8 cellular contexts compared by ENCODE assay signal in genomic region chr1:27153927-27154358, GRCh38. TPM values are rescaled to one million over a fixed set of nuclear protein-coding genes. Genes with fewer than 3 reads are reported as not detected.
DNase-seq lines count a peak whose midpoint lies in the region; ATAC-seq and TF ChIP-seq lines count a peak whose summit lies in the region.

No MANE protein-coding gene starts in this region.

- H3K9ac ChIP-seq in PC-3 (ENCODE audit: low read length) = peak overlapping the region; percentile 85

- H3K36me3 Mint-ChIP-seq in CD8-positive, alpha-beta memory T cell = peaks cover 0 to 7% (median 4%) of the 10 kb centered on the region in 3 donors

- peak overlapping the region; percentile 77 to 98 (median 90) for H3K27ac Mint-ChIP-seq in CD8-positive, alpha-beta memory T cell

- H3F3A ChIP-seq in PC-3 (ENCODE audit: low read length, unreplicated experiment) = no peaks in the 10 kb centered on the region

- TF ChIP-seq EP300 in ovary (IDR thresholded peaks at IDR 0.05) = no peak

- H3K27me3 ChIP-seq in CD8-positive, alpha-beta memory T cell (ENCODE audit: insufficient read depth, low read length, poor library complexity, severe bottlenecking) = no peaks in the 10 kb centered on the region
- no peaks in the 10 kb centered on the region for H3K27me3 ChIP-seq in PC-3 (ENCODE audit: low read length)
- H3K27me3 ChIP-seq in ovary = no peaks in the 10 kb centered on the region

- POLR2A ChIA-PET in CD8-positive, alpha-beta memory T cell (lab: Charles Lee) = interaction anchor here (0.9 to 4.3 kb wide), 5 partner anchors 10 to 80 kb away, joined by 3 to 62 read pairs (median 9); partner anchors contain the start of gene WDTC1
- POLR2A ChIA-PET in PC-3 (lab: Charles Lee; ENCODE audit: unreplicated experiment) = interaction anchor here (1.9 kb wide), 1 partner anchor 42 kb away, joined by 10 read pairs; no protein-coding TSS in a partner anchor

- H2AFZ ChIP-seq in PC-3 (ENCODE audit: low read length) = no peak overlapping the region

- H3K4me1 ChIP-seq in CD8-positive, alpha-beta memory T cell (ENCODE audit: insufficient read depth, low read length) = peaks cover 35% of the 10 kb centered on the region
- H3K4me1 ChIP-seq in PC-3 (ENCODE audit: insufficient read depth, low read length) (peaks cover 43% of the 10 kb centered on the region), ovary (ENCODE audit: insufficient read depth) (peaks cover 16% of the 10 kb centered on the region)

- peak overlapping the region; percentile 93 for H3K4me2 ChIP-seq in PC-3 (ENCODE audit: low read length)

- H3K9me2 ChIP-seq in PC-3 (replicated peaks; ENCODE audit: low read length) = no peaks in the 10 kb centered on the region

- peak in 1 of 5 donors; percentile 10 for DNase-seq in CD8-positive, alpha-beta memory T cell
- no peak for DNase-seq in PC-3
- DNase-seq in epithelial cell of esophagus (ENCODE audit: low read depth) = no peak
- no peak for DNase-seq in ovary
- no peak for DNase-seq in activated CD4-positive, CD25-positive, alpha-beta regulatory T cell treated with anti-CD3 and anti-CD28 coated beads, Interleukin-2, amount 50 U/mL, for 72 hours
- no peak for DNase-seq in NCI-H1436 treated with DMSO at 0.1 percent for 48 hours (lab: John Stamatoyannopoulos, UW)
- DNase-seq in germinal center (ENCODE audit: low spot score) = no peak

- intact Hi-C loops in PC-3 (cut with micrococcal nuclease) (loop anchor here (2.0 kb wide), 1 partner anchor 45 kb away; no protein-coding TSS in a partner anchor), ovary (cut with DNase I) (loop anchor here in 2 of 4 donors (2.0 to 5.0 kb wide), 2 partner anchors 35 to 42 kb away; no protein-coding TSS in a partner anchor)

- TF ChIP-seq POLR2A in ovary (IDR thresholded peaks at IDR 0.05) = no peak

- ATAC-seq in PC-3 (no peak), GM21526 (IDR thresholded peaks at IDR 0.05; ENCODE audit: low FRiP score, unreplicated experiment) (no peak)

- peaks cover 58% of the 10 kb centered on the region for H3K79me2 ChIP-seq in PC-3 (ENCODE audit: low read length)

- peaks cover 0 to 3% of the 10 kb centered on the region in 2 donors for H3K27me3 Mint-ChIP-seq in CD8-positive, alpha-beta memory T cell

- 75 to 84% (median 79%) methylated on average over 21 of the region's 21 CpGs for WGBS in ovary, 3 donors

- TF ChIP-seq CTCF in PC-3 (conservative IDR thresholded peaks at IDR 0.05; ENCODE audit: low read depth, low read length) (no peak), epithelial cell of esophagus (IDR thresholded peaks at IDR 0.05; ENCODE audit: insufficient read depth, low read depth, low read length, missing control alignments) (no peak), ovary (IDR thresholded peaks at IDR 0.05) (no peak)

- CTCF ChIA-PET in CD8-positive, alpha-beta memory T cell (lab: Charles Lee) = interaction anchor here (0.5 to 4.3 kb wide), 14 partner anchors 8 to 258 kb away, joined by 3 to 38 read pairs (median 6); no protein-coding TSS in a partner anchor
- CTCF ChIA-PET in PC-3 (lab: Charles Lee) = interaction anchor here (0.9 to 1.4 kb wide), 3 partner anchors 8 to 42 kb away, joined by 4 to 10 read pairs (median 8); no protein-coding TSS in a partner anchor

- TSS peak; percentile 47 for BruUV-seq in PC-3 (replicated peaks; lab: Mats Ljungman, UMichigan)

- no peaks in the 10 kb centered on the region for H3K36me3 ChIP-seq in CD8-positive, alpha-beta memory T cell (ENCODE audit: insufficient read depth, low read length)
- no peaks in the 10 kb centered on the region for H3K36me3 ChIP-seq in PC-3 (ENCODE audit: low read depth, low read length)
- H3K36me3 ChIP-seq in ovary = no peaks in the 10 kb centered on the region

- H3K9me3 Mint-ChIP-seq in CD8-positive, alpha-beta memory T cell = no peaks in the 10 kb centered on the region

- H3K9me3 ChIP-seq in CD8-positive, alpha-beta memory T cell (ENCODE audit: low read length) = no peaks in the 10 kb centered on the region
- H3K9me3 ChIP-seq in PC-3 (ENCODE audit: low read length) = no peaks in the 10 kb centered on the region
- H3K9me3 ChIP-seq in ovary = no peaks in the 10 kb centered on the region

- peaks cover 54 to 65% (median 59%) of the 10 kb centered on the region in 3 donors for H3K4me1 Mint-ChIP-seq in CD8-positive, alpha-beta memory T cell

- H3K27ac ChIP-seq in CD8-positive, alpha-beta memory T cell (ENCODE audit: low read depth, low read length) = peak overlapping the region; percentile 97
- H3K27ac ChIP-seq in PC-3 (ENCODE audit: low read length) = no peak overlapping the region
- H3K27ac ChIP-seq in ovary = peak overlapping the region; percentile 42 to 78

- H4K20me1 ChIP-seq in PC-3 (ENCODE audit: low read length) = peaks cover 37% of the 10 kb centered on the region

- H3K4me3 ChIP-seq in CD8-positive, alpha-beta memory T cell (ENCODE audit: low read length) = peak overlapping the region; percentile 62
- peak overlapping the region; percentile 81 for H3K4me3 ChIP-seq in PC-3 (ENCODE audit: low read length)
- peak overlapping the region; percentile 81 for H3K4me3 ChIP-seq in epithelial cell of esophagus (ENCODE audit: low read length)
- H3K4me3 ChIP-seq in ovary = peak overlapping the region; percentile 71

- peak overlapping the region; percentile 85 to 95 (median 89) for H3K4me3 Mint-ChIP-seq in CD8-positive, alpha-beta memory T cell

RNA-seq across cellular contexts. Expression of gene SLC9A1, which starts 1.0 kb away (rescaled TPM):
- total RNA-seq in CD8-positive, alpha-beta memory T cell = 10 to 100 TPM; 23.9 to 24.8 TPM
- 15.3 TPM for polyA plus RNA-seq in CD8-positive, alpha-beta memory T cell
- 25.2 and 26.4 TPM in 2 replicates for total RNA-seq in PC-3 (2014; rRNA removed)
- 10 to 100 TPM in 5 of 7 donors, 1 to 10 TPM in 2; 8.6 to 33.7 (median 14.8) TPM for total RNA-seq in ovary
- 10 to 100 TPM; 10.6 to 22.0 TPM for polyA plus RNA-seq in ovary
